Comparison of ENCODE assay signal across 14 cellular contexts in genomic region chr12:51976376-51977160, GRCh38. TPM values are rescaled to one million over a fixed set of nuclear protein-coding genes. Genes with fewer than 3 reads are reported as not detected.
DNase-seq lines count a peak whose midpoint lies in the region; ATAC-seq, FAIRE-seq and TF ChIP-seq lines count a peak whose summit lies in the region.
"Had no signal": no experiment of that assay in that cellular context is flagged by ENCODE, and none has a peak within 500 bp of the region (broad histone marks: within the 10 kb centered on the region; RNA-seq: fewer than 3 reads in every experiment).

No MANE protein-coding gene starts in this region.

- peaks cover 33% of the 10 kb centered on the region for H3K36me3 Mint-ChIP-seq in effector memory CD8-positive, alpha-beta T cell (ENCODE audit: insufficient read depth)

- H3K9me3 ChIP-seq in A549 (no peaks in the 10 kb centered on the region), gastroesophageal sphincter (no peaks in the 10 kb centered on the region)

- ATAC-seq in A549 (peak; percentile 21 to 72; a peak in 4 of 6 replicates), left lobe of liver (peak; percentile 68), GM18505 (IDR thresholded peaks at IDR 0.05; ENCODE audit: unreplicated experiment) (no peak), gastroesophageal sphincter (no peak)
- ATAC-seq in effector memory CD8-positive, alpha-beta T cell (replicated peaks): no peak
- ATAC-seq: naive thymus-derived CD8-positive, alpha-beta T cell had no signal

- TF ChIP-seq CTCF in A549 (IDR thresholded peaks at IDR 0.05) (no peak), gastroesophageal sphincter (IDR thresholded peaks at IDR 0.05) (no peak)

- no peak overlapping the region for H3K4me3 Mint-ChIP-seq in effector memory CD8-positive, alpha-beta T cell
- H3K4me3 Mint-ChIP-seq: dendritic cell treated with granulocyte-macrophage colony-stimulating factor and Interleukin-4, amounts not matched to agents 40 ng/mL and 50 ng/mL, for 4 days had no signal

- H3K4me1 ChIP-seq in A549: peaks cover 56% of the 10 kb centered on the region
- H3K4me1 ChIP-seq in gastroesophageal sphincter: peaks cover 8 to 45% (median 27%) of the 10 kb centered on the region in 3 donors

- peaks cover 0 to 42% of the 10 kb centered on the region in 2 donors for H3K36me3 ChIP-seq in gastroesophageal sphincter

- H3K4me1 Mint-ChIP-seq in effector memory CD8-positive, alpha-beta T cell (ENCODE audit: low read depth in 2 of 2): peaks cover 35 to 50% of the 10 kb centered on the region in 2 donors

- TF ChIP-seq RAD21 in A549 (conservative IDR thresholded peaks at IDR 0.05 in 1 of 2, IDR thresholded peaks at IDR 0.05 in 1 of 2): no peak

- no peaks in the 10 kb centered on the region for H3K27me3 Mint-ChIP-seq in effector memory CD8-positive, alpha-beta T cell
- H3K27me3 Mint-ChIP-seq: dendritic cell treated with granulocyte-macrophage colony-stimulating factor and Interleukin-4, amounts not matched to agents 40 ng/mL and 50 ng/mL, for 4 days; naive thymus-derived CD8-positive, alpha-beta T cell had no signal

- TF ChIP-seq POLR2A in A549 (IDR thresholded peaks at IDR 0.05; ENCODE audit: low read length) (no peak), GM18505 (IDR thresholded peaks at IDR 0.05; ENCODE audit: borderline replicate concordance, extremely low read depth, insufficient read depth, insufficient read length) (no peak), gastroesophageal sphincter (IDR thresholded peaks at IDR 0.05) (no peak)

- H3K9me3 Mint-ChIP-seq in effector memory CD8-positive, alpha-beta T cell: no peaks in the 10 kb centered on the region
- H3K9me3 Mint-ChIP-seq: activated T-helper 2 cell treated with anti-CD3 and anti-CD28 coated beads, Interferon-gamma antibody, Interleukin-2, Interleukin-4, amounts not matched to agents 10 μg/mL and 5 μg/mL and 100 μg/mL, durations not matched to agents 14 hours and 24 hours and 36 hours; dendritic cell treated with granulocyte-macrophage colony-stimulating factor and Interleukin-4, amounts not matched to agents 40 ng/mL and 50 ng/mL, for 4 days; naive thymus-derived CD8-positive, alpha-beta T cell had no signal

- no peak for FAIRE-seq in A549 (lab: Jason Lieb, UNC)

- 76% methylated on average over 10 of the region's 10 CpGs for WGBS in A549 (ENCODE audit: missing lambda C conversion rate)
- WGBS in gastroesophageal sphincter (ENCODE audit: low coverage in 1 of 2), 2 donors: 82 to 91% methylated on average over 4 to 10 of the region's 10 CpGs

- H3K27ac Mint-ChIP-seq in effector memory CD8-positive, alpha-beta T cell: no peak overlapping the region
- H3K27ac Mint-ChIP-seq: activated T-helper 2 cell treated with anti-CD3 and anti-CD28 coated beads, Interferon-gamma antibody, Interleukin-2, Interleukin-4, amounts not matched to agents 10 μg/mL and 5 μg/mL and 100 μg/mL, durations not matched to agents 14 hours and 24 hours and 36 hours; dendritic cell treated with granulocyte-macrophage colony-stimulating factor and Interleukin-4, amounts not matched to agents 40 ng/mL and 50 ng/mL, for 4 days had no signal

- POLR2A ChIA-PET in A549 (lab: Yijun Ruan, JAX): no interaction called here

- DNase-seq in A549 (ENCODE audit: low read depth in 1 of 2, low spot score in 1 of 2): peak; percentile 52 to 79
- DNase-seq in HS-5 (ENCODE audit: low read depth): peak; percentile 15
- peak; percentile 98 for DNase-seq in amniotic epithelial cell (ENCODE audit: low read depth)
- peak; percentile 70 for DNase-seq in left lobe of liver (ENCODE audit: low spot score)
- DNase-seq in effector memory CD8-positive, alpha-beta T cell: no peak
- no peak for DNase-seq in retina
- DNase-seq: activated CD4-positive, CD25-positive, alpha-beta regulatory T cell treated with anti-CD3 and anti-CD28 coated beads, Interleukin-2, amount 50 U/mL, for 72 hours; naive thymus-derived CD8-positive, alpha-beta T cell; NCI-H1930; stimulated activated CD4-positive, alpha-beta T cell treated with anti-CD3 and anti-CD28 coated beads, Interleukin-4, amount 100 ng/mL, for 4 hours had no signal

- TF ChIP-seq EP300 in A549 (IDR thresholded peaks at IDR 0.05) (no peak), gastroesophageal sphincter (IDR thresholded peaks at IDR 0.05) (no peak)

- peak overlapping the region; percentile 42 for H3K4me2 ChIP-seq in A549

- no peaks in the 10 kb centered on the region for H3K27me3 ChIP-seq in gastroesophageal sphincter

- H3K27ac ChIP-seq in A549: peak overlapping the region; percentile 42 to 73; a peak in 5 of 6 replicates
- no peak overlapping the region for H3K27ac ChIP-seq in gastroesophageal sphincter

- no peak overlapping the region for H3K4me3 ChIP-seq in A549
- H3K4me3 ChIP-seq in gastroesophageal sphincter: no peak overlapping the region

- CTCF ChIA-PET in A549 (lab: Yijun Ruan, JAX): interaction anchor here (0.7 to 12.5 kb wide), 10 partner anchors 11 to 108 kb away, joined by 3 to 111 read pairs (median 5); no protein-coding TSS in a partner anchor

TF ChIP-seq in A549, 52 proteins besides CTCF, POLR2A, EP300 and RAD21:
- TF ChIP-seq MAFK (IDR thresholded peaks at IDR 0.05; ENCODE audit: partially characterized antibody) (peak; percentile 16), JUNB (IDR thresholded peaks at IDR 0.05) (0 out of 2 replicates have a peak, but pooled peaks have one; percentile 18), SREBF2 (IDR thresholded peaks at IDR 0.05) (no peak), HOXB13 (CRISPR knock-in tag; IDR thresholded peaks at IDR 0.05; ENCODE audit: low read depth) (0 out of 2 replicates have a peak, but pooled peaks have one; percentile 12), GATA3 (IDR thresholded peaks at IDR 0.05; ENCODE audit: borderline replicate concordance) (0 out of 2 replicates have a peak, but pooled peaks have one; percentile 39), MAX (IDR thresholded peaks at IDR 0.05) (0 out of 2 replicates have a peak, but pooled peaks have one; percentile 24), RFX5 (IDR thresholded peaks at IDR 0.05) (no peak)

RNA-seq across cellular contexts. Expression of gene ACVR1B, which starts 25.1 kb away (rescaled TPM):
- 18.4 and 20.1 TPM in 2 replicates for polyA plus RNA-seq in A549 (2011; rRNA removed)
- 12.9 and 16.6 TPM in 2 replicates for polyA plus RNA-seq in A549 (2012; cell fraction: cytosol; rRNA removed)
- 16.8 and 19.9 TPM in 2 replicates for polyA plus RNA-seq in A549 (2012; cell fraction: nucleus; rRNA removed)
- polyA plus RNA-seq in A549 (2017; fragmentation: RNase III; extraction: RNeasy Plus Mini Kit Qiagen cat#74134 plus additional on column Dnase treatment): 13.2 to 15.2 TPM (median 14.6 TPM) in 3 replicates
- 20.2 and 24.6 TPM in 2 replicates for polyA minus RNA-seq in A549 (2011; rRNA and poly(A)+ RNA removed)
- total RNA-seq in left lobe of liver: 28.0 TPM
- 10 to 100 TPM in 2 of 4 donors, 1 to 10 TPM in 2; 6.5 to 17.9 (median 10.5) TPM for total RNA-seq in gastroesophageal sphincter

RNA-seq across cellular contexts. Expression of gene TAMALIN, which starts 30.2 kb away (rescaled TPM):
- polyA plus RNA-seq in A549 (2011; rRNA removed) (0.22 and 0.35 TPM in 2 replicates), A549 (2017; fragmentation: RNase III; extraction: RNeasy Plus Mini Kit Qiagen cat#74134 plus additional on column Dnase treatment) (0.16 to 0.30 TPM (median 0.29 TPM) in 3 replicates)
- polyA plus RNA-seq in A549 (2012; cell fraction: cytosol; rRNA removed): 0.44 and 0.53 TPM in 2 replicates
- 1.4 and 3.1 TPM in 2 replicates for polyA plus RNA-seq in A549 (2012; cell fraction: nucleus; rRNA removed)
- 0.44 and 0.62 TPM in 2 replicates for polyA minus RNA-seq in A549 (2011; rRNA and poly(A)+ RNA removed)
- total RNA-seq in left lobe of liver (5.5 TPM), gastroesophageal sphincter (10 to 100 TPM; 11.8 to 18.0 (median 16.1) TPM)

Comparison
In these comparisons a context has a peak if more than half of its experiments do, and no peak if none do; other contexts are left out.
1. ATAC-seq: peak in A549 (2 of 2) and left lobe of liver (single experiment); none in effector memory CD8-positive, alpha-beta T cell (single experiment), GM18505 (single experiment) and gastroesophageal sphincter (single experiment).
2. DNase-seq: peak in A549 (2 of 2), HS-5 (single experiment), amniotic epithelial cell (single experiment) and left lobe of liver (single experiment); none in effector memory CD8-positive, alpha-beta T cell (0 of 3) and retina (single experiment).
3. H3K27ac ChIP-seq: peak in A549 (2 of 2); none in gastroesophageal sphincter (0 of 4).